Comparison of ENCODE assay signal across 1 cellular context in the genomic region with DNA sequence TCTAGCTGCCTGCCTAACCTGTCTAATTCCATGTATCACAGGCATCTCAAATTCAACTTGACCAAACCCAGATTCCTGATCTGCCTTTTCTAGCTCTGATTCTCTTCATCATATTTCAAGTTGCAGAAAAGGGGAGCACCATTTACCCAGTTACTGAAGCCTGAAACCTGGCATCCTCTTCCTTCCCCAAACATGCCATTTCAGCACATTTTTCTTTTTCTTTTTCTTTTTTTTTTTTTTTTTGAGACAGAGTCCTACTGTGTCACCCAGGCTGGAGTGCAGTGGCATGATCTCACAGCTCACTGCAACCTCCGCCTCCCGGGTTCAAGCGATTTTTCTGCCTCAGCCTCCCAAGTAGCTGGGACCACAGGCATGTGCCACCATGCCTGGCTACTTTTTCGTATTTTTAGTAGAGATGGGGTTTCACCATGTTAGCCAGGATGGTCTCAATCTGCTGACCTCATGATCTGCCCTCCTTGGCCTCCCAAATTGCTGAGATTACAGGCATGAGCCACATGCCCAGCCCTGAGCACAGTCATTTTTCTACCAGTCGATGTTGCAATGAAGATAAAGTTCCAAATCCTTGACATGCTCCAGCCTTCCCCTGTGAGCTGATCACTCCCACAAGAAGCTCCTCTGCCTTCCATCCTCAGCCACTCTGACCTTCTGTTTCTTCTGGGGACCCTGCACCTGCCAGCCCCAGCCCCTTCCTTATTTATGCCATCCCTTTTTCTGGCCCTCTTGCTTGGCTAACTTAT.
TF ChIP-seq lines count a peak whose summit lies in the region.

No MANE protein-coding gene starts in this region.

TF ChIP-seq in K562, 482 proteins besides CTCF, POLR2A, EP300 and RAD21 (continued from another document):
- TF ChIP-seq ZNF316 (IDR thresholded peaks at IDR 0.05) (peak; percentile 68), C11orf30 (IDR thresholded peaks at IDR 0.05; ENCODE audit: low read depth) (peak; percentile 33; the same call in 1 of the 2 replicates), MAFG (tag; conservative IDR thresholded peaks at IDR 0.05) (peak; percentile 35; the same call in 1 of the 2 replicates)
TF ChIP-seq in K562: peak in this region for 3.
